10 cellular contexts compared by ENCODE assay signal in the genomic region with DNA sequence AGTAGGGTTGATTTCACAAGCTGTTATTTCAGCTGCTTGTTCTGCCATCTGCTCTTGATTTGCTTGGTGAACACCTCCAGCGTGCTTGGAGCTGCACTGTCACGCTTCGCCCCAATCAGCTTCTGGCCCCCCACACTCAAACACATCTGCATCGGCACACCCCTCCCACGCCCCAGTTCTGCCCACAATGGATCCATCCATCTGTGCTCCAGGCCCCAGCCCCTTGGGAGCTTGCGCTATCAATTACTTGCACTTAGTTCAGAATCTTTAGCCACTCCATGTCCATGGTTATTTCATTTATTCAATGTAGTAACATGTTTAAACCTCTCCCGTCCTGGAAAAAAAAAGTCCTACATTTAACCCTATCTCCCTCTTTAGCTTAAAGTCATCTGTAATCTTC. TPM values are rescaled to one million over a fixed set of nuclear protein-coding genes. Genes with fewer than 3 reads are reported as not detected.
"Had no signal": no experiment of that assay in that cellular context is flagged by ENCODE, and none has a peak within 500 bp of the region (broad histone marks: within the 10 kb centered on the region; RNA-seq: fewer than 3 reads in every experiment).

No MANE protein-coding gene starts in this region.

RNA-seq across cellular contexts. Expression of a gene that starts 28.0 kb away (rescaled TPM):
- total RNA-seq: activated CD4-positive, alpha-beta memory T cell treated with anti-CD3 and anti-CD28 coated beads, Interleukin-2, amount 10 ng/mL, durations not matched to agents 7 days and 5 days; activated CD4-positive, alpha-beta T cell treated with anti-CD3 and anti-CD28 coated beads for 36 hours; activated CD4-positive, alpha-beta T cell treated with anti-CD3 and anti-CD28 coated beads, Interleukin-2, amount 10 ng/mL, durations not matched to agents 7 days and 5 days; activated naive CD4-positive, alpha-beta T cell treated with anti-CD3 and anti-CD28 coated beads, Interleukin-2, amount 50 U/mL, for 72 hours; ascending aorta; fibroblast of lung; gastroesophageal sphincter; glomerular endothelial cell; T-helper 17 cell had no signal
- polyA plus RNA-seq: endothelial cell of umbilical vein, fibroblast of lung had no signal
